20 cellular contexts compared by ENCODE assay signal in genomic region chr7:105999256-105999655, GRCh38. TPM values are rescaled to one million over a fixed set of nuclear protein-coding genes. Genes with fewer than 3 reads are reported as not detected.
DNase-seq lines count a peak whose midpoint lies in the region; ATAC-seq, FAIRE-seq and TF ChIP-seq lines count a peak whose summit lies in the region.
"Had no signal": no experiment of that assay in that cellular context is flagged by ENCODE, and none has a peak within 500 bp of the region (broad histone marks: within the 10 kb centered on the region; RNA-seq: fewer than 3 reads in every experiment).

No MANE protein-coding gene starts in this region.

- H3K27ac ChIP-seq in HEK293 (ENCODE audit: extremely low read depth, low read depth, low read length) (no peak overlapping the region), K562 (ENCODE audit: extremely low read depth, low read depth, low read length) (no peak overlapping the region), neuronal stem cell (replicated peaks; ENCODE audit: low read length) (no peak overlapping the region)
- H3K27ac ChIP-seq: A549; BLaER1 treated with 17β-estradiol and CSF1 and Interleukin-3, amounts not matched to agents 10 nM and 100 nM; C4-2B had no signal

- no peak overlapping the region for H3K4ac ChIP-seq in neuronal stem cell (ENCODE audit: low read length)

- no peak for ATAC-seq in K562
- no peak for ATAC-seq in GM21423 (IDR thresholded peaks at IDR 0.05; ENCODE audit: unreplicated experiment)
- ATAC-seq in activated T-cell treated with anti-CD3 and anti-CD28 coated beads, Interleukin-2, amount 50 U/mL, for 4 hours = no peak
- ATAC-seq: A549; CD8-positive, alpha-beta T cell had no signal

- TF ChIP-seq CTCF in HEK293 (tag by site-specific recombination; IDR thresholded peaks at IDR 0.05) (no peak), K562 (IDR thresholded peaks at IDR 0.05 in 2 of 3, conservative IDR thresholded peaks at IDR 0.05 in 1 of 3; ENCODE audit: insufficient read depth in 2 of 3, low read depth in 1 of 3, low read length in 3 of 3) (no peak)

- no peak overlapping the region for H2BK5ac ChIP-seq in neuronal stem cell (ENCODE audit: low read length)

- H3K23ac ChIP-seq in neuronal stem cell (ENCODE audit: low read depth, low read length, poor library complexity) = no peak overlapping the region

- TF ChIP-seq POLR2A in K562 (conservative IDR thresholded peaks at IDR 0.05) = no peak

- intact Hi-C loops in K562 (cut with micrococcal nuclease) = no loop called here

- WGBS in K562 (ENCODE audit: insufficient coverage, low coverage, missing lambda C conversion rate) = 3% methylated on average over 5 of the region's 5 CpGs
- no CpG with 5 or more reads among the region's 5 CpGs for WGBS in neuronal stem cell (ENCODE audit: extremely low coverage in 2 of 2, insufficient read length in 2 of 2, insufficient replicate concordance in 1 of 2), 2 donors

- no peak for TF ChIP-seq RAD21 in K562 (CRISPR knock-in tag; conservative IDR thresholded peaks at IDR 0.05 in 1 of 2, IDR thresholded peaks at IDR 0.05 in 1 of 2)

- POLR2A ChIA-PET in HEK293 (lab: Yijun Ruan, JAX) = interaction anchor here (0.7 kb wide), 1 partner anchor 34 kb away, joined by 9 read pairs; no protein-coding TSS in a partner anchor
- POLR2A ChIA-PET in K562 (lab: Yijun Ruan, JAX) = interaction anchor here (0.6 kb wide), 2 partner anchors 223 to 603 kb away, joined by 3 to 4 read pairs; no protein-coding TSS in a partner anchor

- no peak overlapping the region for H2BK15ac ChIP-seq in neuronal stem cell (ENCODE audit: low read length)

- CTCF ChIA-PET in HEK293 (lab: Yijun Ruan, JAX) = interaction anchor here (1.0 to 1.1 kb wide), 3 partner anchors 156 to 468 kb away, joined by 3 to 4 read pairs (median 3); partner anchors contain the start of gene RINT1
- CTCF ChIA-PET in K562 (lab: Yijun Ruan, JAX; ENCODE audit: low intra/inter-chr PET ratio) = no interaction called here

- no peaks in the 10 kb centered on the region for H3K9me3 ChIP-seq in HEK293 (ENCODE audit: control insufficient read depth, insufficient read depth, low read depth, low read length)
- H3K9me3 ChIP-seq in K562 (replicated peaks; ENCODE audit: control insufficient read depth, insufficient read depth, low read depth, low read length) = no peaks in the 10 kb centered on the region
- no peaks in the 10 kb centered on the region for H3K9me3 ChIP-seq in neuronal stem cell (replicated peaks in 1 of 2; ENCODE audit: control insufficient read depth in 2 of 2, insufficient read depth in 1 of 2, low read depth in 1 of 2, low read length in 2 of 2)
- H3K9me3 ChIP-seq: A549; BLaER1 treated with 17β-estradiol and CSF1 and Interleukin-3, amounts not matched to agents 10 nM and 100 nM; Caco-2 had no signal

- H3K27me3 ChIP-seq in K562 (ENCODE audit: control insufficient read depth in 2 of 2, insufficient read depth in 2 of 2, low read length in 2 of 2) = peaks cover 21 to 57% of the 10 kb centered on the region in 2 experiments
- H3K27me3 ChIP-seq in neuronal stem cell (ENCODE audit: control insufficient read depth in 3 of 3, insufficient read depth in 3 of 3, low read depth in 1 of 3, low read length in 3 of 3) = no peaks in the 10 kb centered on the region
- H3K27me3 ChIP-seq: BLaER1 treated with 17β-estradiol and CSF1 and Interleukin-3, amounts not matched to agents 10 nM and 100 nM had no signal

- no peak overlapping the region for H2BK120ac ChIP-seq in neuronal stem cell (ENCODE audit: low read depth, low read length)

- no peaks in the 10 kb centered on the region for H4K20me1 ChIP-seq in K562 (replicated peaks; ENCODE audit: control insufficient read depth, insufficient read depth, low read length)
- H4K20me1 ChIP-seq: BLaER1 treated with 17β-estradiol and CSF1 and Interleukin-3, amounts not matched to agents 10 nM and 100 nM had no signal

- no peak overlapping the region for H2BK12ac ChIP-seq in neuronal stem cell (ENCODE audit: low read length)

- no peak overlapping the region for H4K91ac ChIP-seq in neuronal stem cell (ENCODE audit: low read depth, low read length, poor library complexity)

- no peak overlapping the region for H3K4me2 ChIP-seq in K562 (ENCODE audit: insufficient read depth, low read length)
- no peak overlapping the region for H3K4me2 ChIP-seq in neuronal stem cell (ENCODE audit: insufficient read depth, low read length, poor library complexity, severe bottlenecking)
- H3K4me2 ChIP-seq: A549; BLaER1 treated with 17β-estradiol and CSF1 and Interleukin-3, amounts not matched to agents 10 nM and 100 nM had no signal

- H3K4me1 Mint-ChIP-seq in activated T-cell treated with anti-CD3 and anti-CD28 coated beads, Interleukin-2, amount 50 U/mL, for 4 hours (ENCODE audit: low read depth) = no peaks in the 10 kb centered on the region
- H3K4me1 Mint-ChIP-seq: B cell had no signal

- TF ChIP-seq EP300 in K562 (IDR thresholded peaks at IDR 0.05; ENCODE audit: low read length) = no peak

- no peak overlapping the region for H3K14ac ChIP-seq in neuronal stem cell (ENCODE audit: low read length)

- no peaks in the 10 kb centered on the region for H3K4me1 ChIP-seq in HEK293 (ENCODE audit: control insufficient read depth, insufficient read depth, low read length)
- no peaks in the 10 kb centered on the region for H3K4me1 ChIP-seq in K562 (replicated peaks in 1 of 2; ENCODE audit: control insufficient read depth in 2 of 2, insufficient read depth in 2 of 2, low read length in 2 of 2)
- H3K4me1 ChIP-seq in neuronal stem cell (ENCODE audit: control insufficient read depth in 2 of 2, insufficient read depth in 1 of 2, low read depth in 1 of 2, low read length in 2 of 2) = peaks cover 5 to 14% of the 10 kb centered on the region in 2 donors
- H3K4me1 ChIP-seq: A549, Caco-2 had no signal

- no peak overlapping the region for H3K4me3 Mint-ChIP-seq in activated T-cell treated with anti-CD3 and anti-CD28 coated beads, Interleukin-2, amount 50 U/mL, for 4 hours
- H3K4me3 Mint-ChIP-seq: B cell; CD4-positive, alpha-beta T cell; CD8-positive, alpha-beta T cell had no signal

- H3K27me3 Mint-ChIP-seq in activated T-cell treated with anti-CD3 and anti-CD28 coated beads, Interleukin-2, amount 50 U/mL, for 4 hours (ENCODE audit: low read depth) = no peaks in the 10 kb centered on the region
- H3K27me3 Mint-ChIP-seq: CD4-positive, alpha-beta T cell had no signal

- H3K79me2 ChIP-seq in K562 (ENCODE audit: control insufficient read depth, insufficient read depth, low read length) = no peaks in the 10 kb centered on the region

- H3K4me3 ChIP-seq in HEK293 (ENCODE audit: low read depth, low read length) (no peak overlapping the region), K562 (no peak overlapping the region), neuronal stem cell (ENCODE audit: low read length in 2 of 2) (no peak overlapping the region)
- H3K4me3 ChIP-seq: A549; BLaER1 treated with 17β-estradiol and CSF1 and Interleukin-3, amounts not matched to agents 10 nM and 100 nM had no signal

- no peak overlapping the region for H4K8ac ChIP-seq in neuronal stem cell (ENCODE audit: low read depth, low read length)

- H3K79me1 ChIP-seq in neuronal stem cell (ENCODE audit: low read depth, low read length) = no peaks in the 10 kb centered on the region

- H3K9me3 Mint-ChIP-seq in activated T-cell treated with anti-CD3 and anti-CD28 coated beads, Interleukin-2, amount 50 U/mL, for 4 hours = no peaks in the 10 kb centered on the region
- H3K9me3 Mint-ChIP-seq: CD4-positive, alpha-beta T cell; CD8-positive, alpha-beta T cell had no signal

- no peaks in the 10 kb centered on the region for H3K9me1 ChIP-seq in K562 (ENCODE audit: control insufficient read depth, insufficient read depth, low read length)

- no TSS peak for BruUV-seq in K562 (replicated peaks; lab: Mats Ljungman, UMichigan)

- no peak for DNase-seq in K562 (ENCODE audit: extremely low read depth in 1 of 4, low spot score in 3 of 4)
- DNase-seq in neuronal stem cell (ENCODE audit: low spot score) = no peak
- DNase-seq in activated T-cell treated with anti-CD3 and anti-CD28 coated beads, Interleukin-2, amount 50 U/mL, for 4 hours = no peak
- DNase-seq: AML-193; Caco-2; Calu3; CD4-positive, alpha-beta T cell; CD8-positive, alpha-beta T cell; DMS79 treated with DMSO at 0.1 percent for 48 hours; GF-D8 had no signal

- no peak overlapping the region for H3K9ac ChIP-seq in K562 (ENCODE audit: insufficient read depth in 1 of 2, low read depth in 2 of 2, low read length in 2 of 2)
- no peak overlapping the region for H3K9ac ChIP-seq in neuronal stem cell (ENCODE audit: low read depth, low read length, poor library complexity)
- H3K9ac ChIP-seq: BLaER1 treated with 17β-estradiol and CSF1 and Interleukin-3, amounts not matched to agents 10 nM and 100 nM had no signal

- FAIRE-seq in K562 (lab: Jason Lieb, UNC) = no peak
- FAIRE-seq: A549, D721Med, G401.6, GM12891, GM19239 had no signal

- no peak overlapping the region for H2AFZ ChIP-seq in K562 (ENCODE audit: low read depth, low read length)
- H2AFZ ChIP-seq in neuronal stem cell (ENCODE audit: low read length) = no peak overlapping the region

- no peak overlapping the region for H3K18ac ChIP-seq in neuronal stem cell (ENCODE audit: low read length)

- no peaks in the 10 kb centered on the region for H3K36me3 Mint-ChIP-seq in activated T-cell treated with anti-CD3 and anti-CD28 coated beads, Interleukin-2, amount 50 U/mL, for 4 hours (ENCODE audit: insufficient read depth)
- H3K36me3 Mint-ChIP-seq: CD8-positive, alpha-beta T cell had no signal

- H2AK5ac ChIP-seq in neuronal stem cell (ENCODE audit: low read depth, low read length) = peak overlapping the region; percentile 7

- in situ Hi-C loops in K562 (cut with MboI) = no loop called here

- no peaks in the 10 kb centered on the region for H3K36me3 ChIP-seq in HEK293 (ENCODE audit: control insufficient read depth in 2 of 2, insufficient read depth in 1 of 2, low read length in 2 of 2)
- no peaks in the 10 kb centered on the region for H3K36me3 ChIP-seq in K562 (ENCODE audit: control insufficient read depth, insufficient read depth, low read length)
- no peaks in the 10 kb centered on the region for H3K36me3 ChIP-seq in neuronal stem cell (replicated peaks in 1 of 2; ENCODE audit: control insufficient read depth in 2 of 2, insufficient read depth in 2 of 2, low read length in 2 of 2)
- H3K36me3 ChIP-seq: BLaER1 treated with 17β-estradiol and CSF1 and Interleukin-3, amounts not matched to agents 10 nM and 100 nM had no signal

RNA-seq across cellular contexts. Expression of gene CDHR3, which starts 36.2 kb away (rescaled TPM):
- 0.56 and 1.1 TPM in 2 replicates for total RNA-seq in K562 (2011; cell fraction: chromatin; rRNA removed; ENCODE audit: low replicate concordance)
- 0.50 and 0.79 TPM in 2 replicates for total RNA-seq in K562 (2011; cell fraction: nucleolus; rRNA removed)
- 1.3 and 2.3 TPM in 2 replicates for total RNA-seq in K562 (2011; cell fraction: nucleoplasm; rRNA removed)
- total RNA-seq in K562 (2014; rRNA removed) = 0.09 and 0.37 TPM in 2 replicates
- 0.26 and 0.36 TPM in 2 replicates for total RNA-seq in K562 (2014; rRNA removed; fragmentation: Illumina TruSeq; extraction: Trizol)
- 0.11 TPM in 1 of 2 replicates, not detected in the other for total RNA-seq in K562 (2015; rRNA removed; fragmentation: Illumina TruSeq; extraction: Trizol)
- 0.34 and 0.66 TPM in 2 replicates for total RNA-seq in K562 (2021)
- polyA plus RNA-seq in K562 (2011; rRNA removed) = 0.15 and 0.33 TPM in 2 replicates
- polyA plus RNA-seq in K562 (2011; cell fraction: cytosol; rRNA removed) = 0.09 and 0.18 TPM in 2 replicates
- 0.62 and 0.70 TPM in 2 replicates for polyA plus RNA-seq in K562 (2011; cell fraction: nucleus; rRNA removed)
- 0.28 and 0.44 TPM in 2 replicates for polyA plus RNA-seq in K562 (2012)
- polyA plus RNA-seq in K562 (2014; fragmentation: Illumina TruSeq; extraction: Trizol) = 0.10 and 0.18 TPM in 2 replicates
- under 1 TPM in 1 of 2 experiments, not detected in 1; 0.03 TPM for polyA plus RNA-seq in K562 (2014; fragmentation: Nextera tagmentation; extraction: Ambion mirVana)
- polyA plus RNA-seq in K562 (2014; rRNA removed) = 0.19 and 0.30 TPM in 2 replicates
- polyA minus RNA-seq in K562 (2011; rRNA and poly(A)+ RNA removed) = 0.36 TPM in 1 of 2 replicates, not detected in the other
- not detected in 2 replicates for polyA minus RNA-seq in K562 (2011; cell fraction: cytosol; rRNA and poly(A)+ RNA removed)
- 0.54 and 0.67 TPM in 2 replicates for polyA minus RNA-seq in K562 (2011; cell fraction: nucleus; rRNA and poly(A)+ RNA removed)
- polyA plus RNA-seq in neuronal stem cell (2013, experiment 1 of 2) = 2.4 TPM
- 2.8 TPM for polyA plus RNA-seq in neuronal stem cell (2013, experiment 2 of 2)
- total RNA-seq in activated T-cell treated with anti-CD3 and anti-CD28 coated beads, Interleukin-2, amount 50 U/mL, for 4 hours = under 1 TPM; 0.56 to 0.66 (median 0.63) TPM
